15 cellular contexts compared by ENCODE assay signal in genomic region chr6:147821266-147821665, GRCh38.
DNase-seq lines count a peak whose midpoint lies in the region; ATAC-seq and TF ChIP-seq lines count a peak whose summit lies in the region.
"Had no signal": no experiment of that assay in that cellular context is flagged by ENCODE, and none has a peak within 500 bp of the region (broad histone marks: within the 10 kb centered on the region; RNA-seq: fewer than 3 reads in every experiment).

No MANE protein-coding gene starts in this region.

- CTCF ChIA-PET in WTC11 (lab: Charles Lee), result no interaction called here
- CTCF ChIA-PET in activated CD8-positive, alpha-beta T cell treated with anti-CD3 and anti-CD28 coated beads, Interleukin-2, amount 10 ng/mL, durations not matched to agents 7 days and 5 days (lab: Charles Lee), result no interaction called here

- ATAC-seq in GM23338 (peak; percentile 51), WTC11 (0 out of 2 replicates have a peak, but pooled peaks have one; percentile 41), GM21526 (IDR thresholded peaks at IDR 0.05; ENCODE audit: low FRiP score, unreplicated experiment) (no peak)
- ATAC-seq in activated CD8-positive, alpha-beta T cell treated with anti-CD3 and anti-CD28 coated beads, Interleukin-2, amount 10 ng/mL, durations not matched to agents 7 days and 5 days, result no peak
- ATAC-seq: GM12878 had no signal

- TF ChIP-seq CTCF in GM23338 (conservative IDR thresholded peaks at IDR 0.05; ENCODE audit: low read depth in 2 of 2) (no peak), WTC11 (IDR thresholded peaks at IDR 0.05) (no peak), fibroblast of lung (conservative IDR thresholded peaks at IDR 0.05 in 1 of 2, IDR thresholded peaks at IDR 0.05 in 1 of 2; ENCODE audit: low read depth in 1 of 2, low read length in 2 of 2) (no peak)

- no peak overlapping the region for H3K4me2 ChIP-seq in GM23338
- peak overlapping the region; percentile 25 for H3K4me2 ChIP-seq in fibroblast of lung (ENCODE audit: extremely low read depth, insufficient read depth, low read length)
- H3K4me2 ChIP-seq: BLaER1 treated with 17β-estradiol and CSF1 and Interleukin-3, amounts not matched to agents 10 nM and 100 nM had no signal

- H3K79me2 ChIP-seq in GM23338 (replicated peaks; ENCODE audit: insufficient read depth) (no peaks in the 10 kb centered on the region), fibroblast of lung (ENCODE audit: control insufficient read depth, insufficient read depth, low read length) (no peaks in the 10 kb centered on the region)

- no peak overlapping the region for H3K4me3 ChIP-seq in GM23338
- peak overlapping the region in 1 of 4 experiments; percentile 3 for H3K4me3 ChIP-seq in fibroblast of lung (replicated peaks in 1 of 4; ENCODE audit: control extremely low read depth in 1 of 4, insufficient read depth in 1 of 4, low read depth in 3 of 4, low read length in 4 of 4)
- H3K4me3 ChIP-seq: BLaER1 treated with 17β-estradiol and CSF1 and Interleukin-3, amounts not matched to agents 10 nM and 100 nM; GM12878; GM23248 had no signal

- H2AFZ ChIP-seq in GM23338 (peak overlapping the region; percentile 28; the same call in 1 of the 2 replicates), fibroblast of lung (ENCODE audit: low read length) (no peak overlapping the region)
- H2AFZ ChIP-seq: GM23248 had no signal

- no peaks in the 10 kb centered on the region for H3K27me3 ChIP-seq in GM23338 (ENCODE audit: insufficient read depth)
- H3K27me3 ChIP-seq in fibroblast of lung (ENCODE audit: control insufficient read depth, insufficient read depth, low read length), result no peaks in the 10 kb centered on the region
- H3K27me3 ChIP-seq: BLaER1 treated with 17β-estradiol and CSF1 and Interleukin-3, amounts not matched to agents 10 nM and 100 nM had no signal

- no peaks in the 10 kb centered on the region for H3K4me1 ChIP-seq in GM23338 (ENCODE audit: insufficient read depth)
- H3K4me1 ChIP-seq in fibroblast of lung (ENCODE audit: control insufficient read depth, extremely low read depth, insufficient read depth, low read length), result no peaks in the 10 kb centered on the region
- H3K4me1 ChIP-seq: BLaER1 treated with 17β-estradiol and CSF1 and Interleukin-3, amounts not matched to agents 10 nM and 100 nM had no signal

- H3K36me3 ChIP-seq in GM23338 (ENCODE audit: insufficient read depth) (no peaks in the 10 kb centered on the region), fibroblast of lung (ENCODE audit: control insufficient read depth, insufficient read depth, low read length) (no peaks in the 10 kb centered on the region)
- H3K36me3 ChIP-seq: BLaER1 treated with 17β-estradiol and CSF1 and Interleukin-3, amounts not matched to agents 10 nM and 100 nM had no signal

- DNase-seq in GM23338 (ENCODE audit: low spot score) (peak; percentile 9), WTC11 (ENCODE audit: low spot score) (no peak), fibroblast of lung (ENCODE audit: low read depth in 2 of 2) (peak in 1 of 2 donors; percentile 6), retina (peak; percentile 44), germinal center (ENCODE audit: low spot score) (no peak), NCI-H1092 treated with DMSO at 0.1 percent for 48 hours (lab: John Stamatoyannopoulos, UW) (no peak)
- DNase-seq in activated CD8-positive, alpha-beta T cell treated with anti-CD3 and anti-CD28 coated beads, Interleukin-2, amount 10 ng/mL, durations not matched to agents 7 days and 5 days, result no peak
- DNase-seq: GDM1, GM23248, KBM-7, NCI-H1694 had no signal

- POLR2A ChIA-PET in WTC11 (lab: Charles Lee), result no interaction called here
- POLR2A ChIA-PET in activated CD8-positive, alpha-beta T cell treated with anti-CD3 and anti-CD28 coated beads, Interleukin-2, amount 10 ng/mL, durations not matched to agents 7 days and 5 days (lab: Charles Lee), result no interaction called here

- H3K9me3 Mint-ChIP-seq in GM23338 (no peaks in the 10 kb centered on the region), WTC11 (no peaks in the 10 kb centered on the region)
- H3K9me3 Mint-ChIP-seq in activated CD8-positive, alpha-beta T cell treated with anti-CD3 and anti-CD28 coated beads, Interleukin-2, amount 10 ng/mL, durations not matched to agents 7 days and 5 days (ENCODE audit: insufficient read depth), result no peaks in the 10 kb centered on the region

- H3K9me2 ChIP-seq in GM23338 (ENCODE audit: insufficient read depth), result no peaks in the 10 kb centered on the region

- H3K36me3 Mint-ChIP-seq in GM23338 (ENCODE audit: low read depth) (no peaks in the 10 kb centered on the region), WTC11 (no peaks in the 10 kb centered on the region)
- no peaks in the 10 kb centered on the region for H3K36me3 Mint-ChIP-seq in activated CD8-positive, alpha-beta T cell treated with anti-CD3 and anti-CD28 coated beads, Interleukin-2, amount 10 ng/mL, durations not matched to agents 7 days and 5 days (ENCODE audit: low read depth)

- H4K20me1 ChIP-seq in GM23338 (replicated peaks; ENCODE audit: insufficient read depth) (no peaks in the 10 kb centered on the region), fibroblast of lung (ENCODE audit: control insufficient read depth, extremely low read depth, insufficient read depth, low read length) (no peaks in the 10 kb centered on the region)
- H4K20me1 ChIP-seq: BLaER1 treated with 17β-estradiol and CSF1 and Interleukin-3, amounts not matched to agents 10 nM and 100 nM had no signal

- H3K4me1 Mint-ChIP-seq in GM23338 (peaks cover 14% of the 10 kb centered on the region; the same call in 2 of the 3 replicates), WTC11 (peaks cover 8% of the 10 kb centered on the region)
- no peaks in the 10 kb centered on the region for H3K4me1 Mint-ChIP-seq in activated CD8-positive, alpha-beta T cell treated with anti-CD3 and anti-CD28 coated beads, Interleukin-2, amount 10 ng/mL, durations not matched to agents 7 days and 5 days (ENCODE audit: low read depth)

- H3K9ac ChIP-seq in fibroblast of lung (ENCODE audit: insufficient read depth, low read length), result no peak overlapping the region
- H3K9ac ChIP-seq: BLaER1 treated with 17β-estradiol and CSF1 and Interleukin-3, amounts not matched to agents 10 nM and 100 nM; GM23248 had no signal

- H3K4me3 Mint-ChIP-seq in GM23338 (no peak overlapping the region), WTC11 (no peak overlapping the region)
- no peak overlapping the region for H3K4me3 Mint-ChIP-seq in activated CD8-positive, alpha-beta T cell treated with anti-CD3 and anti-CD28 coated beads, Interleukin-2, amount 10 ng/mL, durations not matched to agents 7 days and 5 days

- H3K27me3 Mint-ChIP-seq in GM23338 (ENCODE audit: insufficient read depth, low read depth, poor library complexity) (no peaks in the 10 kb centered on the region), WTC11 (ENCODE audit: low read depth) (no peaks in the 10 kb centered on the region)
- H3K27me3 Mint-ChIP-seq in activated CD8-positive, alpha-beta T cell treated with anti-CD3 and anti-CD28 coated beads, Interleukin-2, amount 10 ng/mL, durations not matched to agents 7 days and 5 days (ENCODE audit: low read depth), result no peaks in the 10 kb centered on the region

- H3K9me3 ChIP-seq in fibroblast of lung (ENCODE audit: control insufficient read depth, insufficient read depth, low read depth, low read length), result no peaks in the 10 kb centered on the region
- H3K9me3 ChIP-seq: BLaER1 treated with 17β-estradiol and CSF1 and Interleukin-3, amounts not matched to agents 10 nM and 100 nM had no signal

- H3K27ac Mint-ChIP-seq in GM23338 (no peak overlapping the region), WTC11 (no peak overlapping the region)
- no peak overlapping the region for H3K27ac Mint-ChIP-seq in activated CD8-positive, alpha-beta T cell treated with anti-CD3 and anti-CD28 coated beads, Interleukin-2, amount 10 ng/mL, durations not matched to agents 7 days and 5 days

- H3F3A ChIP-seq in GM23338 (replicated peaks; ENCODE audit: low read depth), result no peaks in the 10 kb centered on the region

- H3K27ac ChIP-seq in GM23338 (ENCODE audit: low read depth) (no peak overlapping the region), fibroblast of lung (ENCODE audit: insufficient read depth, low read length) (no peak overlapping the region)
- H3K27ac ChIP-seq: BLaER1 treated with 17β-estradiol and CSF1 and Interleukin-3, amounts not matched to agents 10 nM and 100 nM; GM23248; RWPE1 had no signal

TF ChIP-seq in WTC11, 78 proteins besides CTCF, POLR2A, EP300 and RAD21 (continues in another document):
- TF ChIP-seq ESRRA (CRISPR knock-in tag; IDR thresholded peaks at IDR 0.05; ENCODE audit: borderline replicate concordance), result no peak
- no peak for TF ChIP-seq ARID4B (CRISPR knock-in tag; IDR thresholded peaks at IDR 0.05; ENCODE audit: borderline replicate concordance)
- TF ChIP-seq CBFB (CRISPR knock-in tag; IDR thresholded peaks at IDR 0.05; ENCODE audit: low read depth), result no peak

Comparison
In these comparisons a context has a peak if more than half of its experiments do, and no peak if none do; other contexts are left out.
1. ATAC-seq: peak in GM23338 (single experiment) and WTC11 (single experiment); none in activated CD8-positive, alpha-beta T cell treated with anti-CD3 and anti-CD28 coated beads, Interleukin-2, amount 10 ng/mL, durations not matched to agents 7 days and 5 days (single experiment) and GM21526 (single experiment).
2. DNase-seq: peak in GM23338 (single experiment) and retina (single experiment); none in WTC11 (single experiment), germinal center (single experiment), activated CD8-positive, alpha-beta T cell treated with anti-CD3 and anti-CD28 coated beads, Interleukin-2, amount 10 ng/mL, durations not matched to agents 7 days and 5 days (single experiment) and NCI-H1092 treated with DMSO at 0.1 percent for 48 hours (single experiment).